ENCODE assay signal across 2 cellular contexts in genomic region chr17:50546701-50547034, GRCh38.
TF ChIP-seq lines count a peak whose summit lies in the region.

No MANE protein-coding gene starts in this region.

TF ChIP-seq in SK-N-SH, 30 proteins besides CTCF, POLR2A, EP300 and RAD21 (continued from another document):
- no peak for TF ChIP-seq NFIC (IDR thresholded peaks at IDR 0.05; ENCODE audit: borderline replicate concordance)
- TF ChIP-seq TEAD4 (IDR thresholded peaks at IDR 0.05; ENCODE audit: borderline replicate concordance, insufficient read depth) = no peak
- TF ChIP-seq MAX (IDR thresholded peaks at IDR 0.05; ENCODE audit: low read depth) = no peak
- no peak for TF ChIP-seq MEF2A (IDR thresholded peaks at IDR 0.05; ENCODE audit: borderline replicate concordance, low read depth)
- TF ChIP-seq SIN3A (IDR thresholded peaks at IDR 0.05; ENCODE audit: borderline replicate concordance, low read depth, low read length) = no peak
- TF ChIP-seq PBX3 (IDR thresholded peaks at IDR 0.05) = no peak
- TF ChIP-seq RXRA (IDR thresholded peaks at IDR 0.05; ENCODE audit: borderline replicate concordance, low read depth) = no peak
- no peak for TF ChIP-seq GABPA (IDR thresholded peaks at IDR 0.05; ENCODE audit: low read depth)
- no peak for TF ChIP-seq CHD2 (IDR thresholded peaks at IDR 0.05; ENCODE audit: low read length, partially characterized antibody)
TF ChIP-seq in SK-N-SH: peak in this region for 0.

TF ChIP-seq in SK-N-SH treated with all-trans-retinoic acid at 6 μM for 48 hours, 23 proteins besides CTCF, POLR2A, EP300 and RAD21 (continued from another document):
- TF ChIP-seq CSRNP3 (CRISPR knock-in tag; IDR thresholded peaks at IDR 0.05) (no peak), PATZ1 (CRISPR knock-in tag; IDR thresholded peaks at IDR 0.05; ENCODE audit: borderline replicate concordance) (no peak), GLIS3 (CRISPR knock-in tag; IDR thresholded peaks at IDR 0.05) (no peak), ISL1 (CRISPR knock-in tag; IDR thresholded peaks at IDR 0.05) (no peak), ARNTL (CRISPR knock-in tag; IDR thresholded peaks at IDR 0.05; ENCODE audit: borderline replicate concordance, low read depth) (no peak), ZNF565 (CRISPR knock-in tag; conservative IDR thresholded peaks at IDR 0.05; ENCODE audit: low read depth) (no peak)
